22 cellular contexts compared by ENCODE assay signal in the genomic region with DNA sequence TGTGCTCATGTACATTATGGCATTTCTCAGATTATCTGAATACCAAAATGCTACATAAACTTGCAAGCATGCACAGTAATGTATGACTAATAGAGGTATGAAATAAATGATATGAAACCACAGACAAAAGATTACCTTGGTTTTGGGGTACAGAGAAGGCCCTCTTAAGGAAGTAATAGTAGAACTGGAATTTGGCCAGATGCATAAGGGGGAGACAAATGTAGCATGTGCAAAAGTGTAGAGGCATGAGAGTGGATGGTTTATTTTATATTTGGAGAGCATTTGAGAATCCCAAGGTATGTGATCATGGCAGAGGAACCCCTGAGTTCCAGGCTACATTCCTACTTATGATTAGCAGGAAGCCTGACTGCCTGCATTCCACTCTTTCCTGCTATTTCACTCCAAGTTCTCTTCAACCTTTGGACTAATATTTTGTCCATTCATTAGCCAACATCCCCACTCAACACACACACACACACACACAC.
DNase-seq lines count a peak whose midpoint lies in the region; ATAC-seq and TF ChIP-seq lines count a peak whose summit lies in the region.
"Had no signal": no experiment of that assay in that cellular context is flagged by ENCODE, and none has a peak within 500 bp of the region (broad histone marks: within the 10 kb centered on the region; RNA-seq: fewer than 3 reads in every experiment).

No MANE protein-coding gene starts in this region.

- peak overlapping the region; percentile 48; the same call in 1 of the 2 replicates for H3K4me2 ChIP-seq in SK-N-SH

- H3F3A ChIP-seq in SK-N-SH (replicated peaks; ENCODE audit: insufficient read depth): peaks cover 38% of the 10 kb centered on the region

- H3K27me3 ChIP-seq in SK-N-SH (ENCODE audit: insufficient read depth): no peaks in the 10 kb centered on the region
- H3K27me3 ChIP-seq: heart left ventricle, right atrium auricular region had no signal

- ATAC-seq in left lobe of liver (no peak), GM18498 (IDR thresholded peaks at IDR 0.05; ENCODE audit: unreplicated experiment) (no peak)
- ATAC-seq: esophagus mucosa, heart left ventricle had no signal

- no peaks in the 10 kb centered on the region for H3K9me3 ChIP-seq in SK-N-SH
- H3K9me3 ChIP-seq: heart left ventricle, right atrium auricular region had no signal

- H2AFZ ChIP-seq in SK-N-SH (ENCODE audit: low read depth): no peak overlapping the region

- peak; percentile 67 for DNase-seq in HCEC 1CT
- DNase-seq in SK-N-SH: no peak
- DNase-seq in epithelial cell of prostate (ENCODE audit: low read depth, low spot score): no peak
- DNase-seq in pulmonary artery endothelial cell (ENCODE audit: low read depth, low spot score): peak; percentile 24
- DNase-seq in activated T-cell treated with anti-CD3 and anti-CD28 coated beads, Interleukin-2, amount 50 U/mL, for 24 hours: no peak
- no peak for DNase-seq in NK-92 (lab: John Stamatoyannopoulos, UW; ENCODE audit: unreplicated experiment)
- DNase-seq in left lobe of liver (ENCODE audit: low spot score): no peak
- DNase-seq: activated CD4-positive, alpha-beta T cell treated with anti-CD3 and anti-CD28 coated beads for 48 hours; activated CD8-positive, alpha-beta memory T cell treated with anti-CD3 and anti-CD28 coated beads, Interleukin-2, amount 50 U/mL, for 4 hours; activated gamma-delta T cell treated with Interleukin-2 at 50 U/mL for 16 hours; anterior cingulate cortex; cortex of kidney; heart left ventricle; NCI-H2029; NCI-H524 treated with DMSO at 0.1 percent for 48 hours; OCI-M1 had no signal

- TF ChIP-seq CTCF in SK-N-SH (IDR thresholded peaks at IDR 0.05): no peak

- TF ChIP-seq EP300 in SK-N-SH (IDR thresholded peaks at IDR 0.05; ENCODE audit: borderline replicate concordance in 1 of 2, low read depth in 1 of 2, low read length in 1 of 2): peak in 1 of 2 experiments; percentile 73; a peak in 2 of 4 replicates

- CTCF ChIA-PET in SK-N-SH (lab: Yijun Ruan, JAX): interaction anchor here (1.1 to 13.5 kb wide), 2 partner anchors 149 to 319 kb away, joined by 3 to 433 read pairs; no protein-coding TSS in a partner anchor

- H3K27ac ChIP-seq in SK-N-SH (ENCODE audit: low read depth in 2 of 2, low read length in 1 of 2) (peak overlapping the region in 1 of 2 experiments; percentile 87; a peak in 1 of 4 replicates), epithelial cell of prostate (peak overlapping the region; percentile 42)
- H3K27ac ChIP-seq: C4-2B, heart left ventricle, right atrium auricular region had no signal

- no peaks in the 10 kb centered on the region for H3K9me3 Mint-ChIP-seq in activated T-cell treated with anti-CD3 and anti-CD28 coated beads, Interleukin-2, amount 50 U/mL, for 24 hours
- H3K9me3 Mint-ChIP-seq: stimulated activated naive CD8-positive, alpha-beta T cell treated with anti-CD3 and anti-CD28 coated beads, Interleukin-15, Interleukin-2, amounts not matched to agents 100 ng/mL and 50 ng/mL, for 24 hours; type B pancreatic cell had no signal

- no peaks in the 10 kb centered on the region for H3K9me2 ChIP-seq in SK-N-SH

- no peak overlapping the region for H3K9ac ChIP-seq in SK-N-SH

- H3K4me3 Mint-ChIP-seq in activated T-cell treated with anti-CD3 and anti-CD28 coated beads, Interleukin-2, amount 50 U/mL, for 24 hours: no peak overlapping the region
- H3K4me3 Mint-ChIP-seq: stimulated activated naive CD8-positive, alpha-beta T cell treated with anti-CD3 and anti-CD28 coated beads, Interleukin-15, Interleukin-2, amounts not matched to agents 100 ng/mL and 50 ng/mL, for 24 hours; type B pancreatic cell had no signal

- H3K36me3 ChIP-seq in SK-N-SH (replicated peaks in 1 of 2; ENCODE audit: control insufficient read depth in 1 of 2, insufficient read depth in 2 of 2, low read length in 1 of 2): no peaks in the 10 kb centered on the region

- peaks cover 19% of the 10 kb centered on the region for H3K27me3 Mint-ChIP-seq in activated T-cell treated with anti-CD3 and anti-CD28 coated beads, Interleukin-2, amount 50 U/mL, for 24 hours
- H3K27me3 Mint-ChIP-seq: type B pancreatic cell had no signal

- H3K4me3 ChIP-seq in SK-N-SH (ENCODE audit: low read depth in 2 of 2, low read length in 1 of 2): no peak overlapping the region
- H3K4me3 ChIP-seq: heart left ventricle, right atrium auricular region had no signal

- peaks cover 10 to 23% of the 10 kb centered on the region in 2 experiments for H3K4me1 ChIP-seq in SK-N-SH (ENCODE audit: control insufficient read depth in 1 of 2, insufficient read depth in 2 of 2, low read depth in 1 of 2, low read length in 1 of 2)

- H3K79me2 ChIP-seq in SK-N-SH (ENCODE audit: insufficient read depth): no peaks in the 10 kb centered on the region

- no peak overlapping the region for H3K27ac Mint-ChIP-seq in activated T-cell treated with anti-CD3 and anti-CD28 coated beads, Interleukin-2, amount 50 U/mL, for 24 hours
- H3K27ac Mint-ChIP-seq: stimulated activated naive CD8-positive, alpha-beta T cell treated with anti-CD3 and anti-CD28 coated beads, Interleukin-15, Interleukin-2, amounts not matched to agents 100 ng/mL and 50 ng/mL, for 24 hours; type B pancreatic cell had no signal

- POLR2A ChIA-PET in SK-N-SH (lab: Yijun Ruan, JAX): no interaction called here

- no peak for TF ChIP-seq RAD21 in SK-N-SH (IDR thresholded peaks at IDR 0.05; ENCODE audit: low read length)

- H4K20me1 ChIP-seq in SK-N-SH (ENCODE audit: insufficient read depth): no peaks in the 10 kb centered on the region

- no peaks in the 10 kb centered on the region for H3K36me3 Mint-ChIP-seq in activated T-cell treated with anti-CD3 and anti-CD28 coated beads, Interleukin-2, amount 50 U/mL, for 24 hours (ENCODE audit: low read depth)
- H3K36me3 Mint-ChIP-seq: type B pancreatic cell had no signal

- no peaks in the 10 kb centered on the region for H3K4me1 Mint-ChIP-seq in activated T-cell treated with anti-CD3 and anti-CD28 coated beads, Interleukin-2, amount 50 U/mL, for 24 hours (ENCODE audit: low read depth)

TF ChIP-seq in SK-N-SH, 30 proteins besides CTCF, POLR2A, EP300 and RAD21:
- TF ChIP-seq ZBTB33 (IDR thresholded peaks at IDR 0.05; ENCODE audit: borderline replicate concordance, low read depth) (no peak), CHD2 (IDR thresholded peaks at IDR 0.05; ENCODE audit: low read length, partially characterized antibody) (no peak), FOSL2 (IDR thresholded peaks at IDR 0.05; ENCODE audit: borderline replicate concordance, low read depth) (peak; percentile 64; the same call in 1 of the 2 replicates), TCF12 (IDR thresholded peaks at IDR 0.05) (peak; percentile 58), JUND (IDR thresholded peaks at IDR 0.05) (peak; percentile 68), TEAD4 (IDR thresholded peaks at IDR 0.05; ENCODE audit: borderline replicate concordance, insufficient read depth) (peak; percentile 68), FOXM1 (IDR thresholded peaks at IDR 0.05; ENCODE audit: low read depth) (no peak), RXRA (IDR thresholded peaks at IDR 0.05; ENCODE audit: borderline replicate concordance, low read depth) (0 out of 2 replicates have a peak, but pooled peaks have one; percentile 14), SMC3 (IDR thresholded peaks at IDR 0.05; ENCODE audit: low read depth, low read length) (no peak)
TF ChIP-seq in SK-N-SH: peak in this region for 5.

Comparison
In these comparisons a context has a peak if more than half of its experiments do, and no peak if none do; other contexts are left out.
1. DNase-seq: peak in HCEC 1CT (single experiment) and pulmonary artery endothelial cell (single experiment); none in SK-N-SH (single experiment), epithelial cell of prostate (single experiment), activated T-cell treated with anti-CD3 and anti-CD28 coated beads, Interleukin-2, amount 50 U/mL, for 24 hours (single experiment), NK-92 (single experiment) and left lobe of liver (single experiment).